In the genomic region with DNA sequence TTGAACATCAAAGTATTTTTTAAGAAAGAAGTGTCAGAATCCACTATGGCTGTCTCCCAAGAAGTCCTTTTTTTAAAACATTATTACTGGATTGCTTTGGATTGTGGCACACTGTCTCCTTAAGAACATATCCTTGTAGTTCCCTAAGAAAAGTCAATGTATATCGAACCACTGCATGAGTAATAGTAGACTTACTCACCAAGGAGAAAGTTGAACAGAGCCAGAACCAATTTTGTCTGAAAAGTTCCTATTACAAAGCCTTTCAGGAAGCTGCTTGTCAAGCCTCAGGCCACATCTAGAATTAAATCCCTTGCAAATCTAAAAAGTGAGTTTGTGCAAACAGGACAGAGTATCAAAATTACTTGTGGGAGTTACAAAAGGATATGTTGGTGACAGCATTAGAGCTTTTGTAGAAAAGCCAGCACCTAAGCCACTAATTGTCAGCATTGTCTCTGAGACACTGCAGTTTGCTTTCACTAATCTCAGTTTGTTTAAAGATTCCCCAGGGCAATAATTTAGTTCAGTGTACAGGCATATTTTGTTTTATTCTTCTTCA, we compare ENCODE assay signal across 1 cellular context.
TF ChIP-seq lines count a peak whose summit lies in the region.

No MANE protein-coding gene starts in this region.

TF ChIP-seq in IMR-90, 13 proteins besides CTCF, POLR2A, EP300 and RAD21:
- TF ChIP-seq MAFK (IDR thresholded peaks at IDR 0.05; ENCODE audit: low read depth, low read length) (no peak), CEBPB (IDR thresholded peaks at IDR 0.05; ENCODE audit: low read depth, low read length) (no peak), FOS (IDR thresholded peaks at IDR 0.05; ENCODE audit: low read depth, low read length) (no peak), CHD1 (IDR thresholded peaks at IDR 0.05; ENCODE audit: low read depth, low read length) (no peak), NFE2L2 (IDR thresholded peaks at IDR 0.05; ENCODE audit: low read depth, low read length) (no peak), RCOR1 (IDR thresholded peaks at IDR 0.05; ENCODE audit: insufficient replicate concordance, low read length) (no peak), SMC3 (IDR thresholded peaks at IDR 0.05; ENCODE audit: low read depth, low read length) (no peak), MXI1 (IDR thresholded peaks at IDR 0.05; ENCODE audit: borderline replicate concordance, low read depth, low read length) (no peak), BHLHE40 (IDR thresholded peaks at IDR 0.05; ENCODE audit: low read depth, low read length) (no peak)
- TF ChIP-seq, protein P1, sequence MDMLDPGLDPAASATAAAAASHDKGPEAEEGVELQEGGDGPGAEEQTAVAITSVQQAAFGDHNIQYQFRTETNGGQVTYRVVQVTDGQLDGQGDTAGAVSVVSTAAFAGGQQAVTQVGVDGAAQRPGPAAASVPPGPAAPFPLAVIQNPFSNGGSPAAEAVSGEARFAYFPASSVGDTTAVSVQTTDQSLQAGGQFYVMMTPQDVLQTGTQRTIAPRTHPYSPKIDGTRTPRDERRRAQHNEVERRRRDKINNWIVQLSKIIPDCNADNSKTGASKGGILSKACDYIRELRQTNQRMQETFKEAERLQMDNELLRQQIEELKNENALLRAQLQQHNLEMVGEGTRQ (IDR thresholded peaks at IDR 0.05; ENCODE audit: low read depth, low read length) = no peak
- TF ChIP-seq, protein P2, sequence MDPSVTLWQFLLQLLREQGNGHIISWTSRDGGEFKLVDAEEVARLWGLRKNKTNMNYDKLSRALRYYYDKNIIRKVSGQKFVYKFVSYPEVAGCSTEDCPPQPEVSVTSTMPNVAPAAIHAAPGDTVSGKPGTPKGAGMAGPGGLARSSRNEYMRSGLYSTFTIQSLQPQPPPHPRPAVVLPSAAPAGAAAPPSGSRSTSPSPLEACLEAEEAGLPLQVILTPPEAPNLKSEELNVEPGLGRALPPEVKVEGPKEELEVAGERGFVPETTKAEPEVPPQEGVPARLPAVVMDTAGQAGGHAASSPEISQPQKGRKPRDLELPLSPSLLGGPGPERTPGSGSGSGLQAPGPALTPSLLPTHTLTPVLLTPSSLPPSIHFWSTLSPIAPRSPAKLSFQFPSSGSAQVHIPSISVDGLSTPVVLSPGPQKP (IDR thresholded peaks at IDR 0.05; ENCODE audit: borderline replicate concordance, low read depth, low read length) = no peak
TF ChIP-seq in IMR-90: peak in this region for 0.
